Comparison of ENCODE assay signal across 16 cellular contexts in the genomic region with DNA sequence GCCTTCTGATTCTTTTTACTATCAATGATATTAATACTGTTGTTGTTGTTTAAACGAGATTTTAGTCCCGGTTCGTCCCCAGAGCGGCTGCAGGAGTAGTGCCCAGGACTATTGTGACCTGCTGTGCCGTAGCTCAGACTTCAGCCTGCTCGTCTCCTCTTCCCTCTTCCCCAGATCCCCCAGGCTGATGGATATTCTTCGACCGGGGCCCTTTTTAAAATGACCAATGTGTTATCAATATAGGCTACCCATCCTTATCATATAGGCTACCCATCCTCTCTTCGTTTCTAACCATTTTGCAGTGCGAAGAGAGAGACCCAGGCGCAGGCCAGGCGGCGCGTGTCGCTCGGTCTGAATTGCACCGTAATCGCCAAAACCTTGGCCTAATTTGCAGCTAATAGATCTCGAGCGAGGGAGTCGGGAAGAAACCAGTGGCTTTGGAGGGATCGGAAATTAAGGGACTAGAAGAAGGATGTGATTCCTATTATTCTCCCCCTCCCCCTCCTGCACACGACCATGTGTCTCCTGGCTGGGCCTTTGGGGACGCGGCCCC. TPM values are rescaled to one million over a fixed set of nuclear protein-coding genes. Genes with fewer than 3 reads are reported as not detected.
A peak's percentile ranks its signal among the peaks of the same experiment; 100 is the strongest.
DNase-seq lines count a peak whose midpoint lies in the region; ATAC-seq and TF ChIP-seq lines count a peak whose summit lies in the region.
"Had no signal": no experiment of that assay in that cellular context is flagged by ENCODE, and none has a peak within 500 bp of the region (broad histone marks: within the 10 kb centered on the region; RNA-seq: fewer than 3 reads in every experiment).

No MANE protein-coding gene starts in this region.

- no peaks in the 10 kb centered on the region for H3K9me3 ChIP-seq in HUES48 (ENCODE audit: control insufficient read depth, insufficient read depth, low read length)
- H3K9me3 ChIP-seq in left lung, result no peaks in the 10 kb centered on the region
- H3K9me3 ChIP-seq in stomach, result no peaks in the 10 kb centered on the region

- peaks cover 100% of the 10 kb centered on the region for H3K27me3 ChIP-seq in HUES48 (ENCODE audit: control insufficient read depth, insufficient read depth, low read length)
- H3K27me3 ChIP-seq in left lung, result peaks cover 10 to 98% of the 10 kb centered on the region in 2 donors
- H3K27me3 ChIP-seq in stomach, result peaks cover 0 to 59% (median 12%) of the 10 kb centered on the region in 3 donors

- H3K27ac ChIP-seq in HUES48 (ENCODE audit: low read depth, low read length), result no peak overlapping the region
- H3K27ac ChIP-seq in left lung, result peak overlapping the region; percentile 79 to 88
- peak overlapping the region; percentile 96 to 99 (median 97) for H3K27ac ChIP-seq in stomach

- peak overlapping the region; percentile 33 for H3K4me3 ChIP-seq in HUES48 (ENCODE audit: low read depth, low read length)
- peak overlapping the region; percentile 37 to 41 for H3K4me3 ChIP-seq in left lung
- peak overlapping the region; percentile 51 to 67 (median 56) for H3K4me3 ChIP-seq in stomach

- no peaks in the 10 kb centered on the region for H3K36me3 Mint-ChIP-seq in chondrocyte (ENCODE audit: low read depth)
- no peaks in the 10 kb centered on the region for H3K36me3 Mint-ChIP-seq in activated T-cell treated with anti-CD3 and anti-CD28 coated beads, Interleukin-2, amount 50 U/mL, for 4 hours (ENCODE audit: insufficient read depth)
- H3K36me3 Mint-ChIP-seq: activated naive CD8-positive, alpha-beta T cell treated with anti-CD3 and anti-CD28 coated beads, Interleukin-2, amount 10 ng/mL, durations not matched to agents 7 days and 5 days had no signal

- no peak for TF ChIP-seq EP300 in stomach (IDR thresholded peaks at IDR 0.05)

- no peak overlapping the region for H3K4me3 Mint-ChIP-seq in chondrocyte (ENCODE audit: unreplicated experiment)
- H3K4me3 Mint-ChIP-seq in activated T-cell treated with anti-CD3 and anti-CD28 coated beads, Interleukin-2, amount 50 U/mL, for 4 hours, result no peak overlapping the region
- H3K4me3 Mint-ChIP-seq: activated CD4-positive, alpha-beta memory T cell treated with anti-CD3 and anti-CD28 coated beads for 36 hours; activated naive CD8-positive, alpha-beta T cell treated with anti-CD3 and anti-CD28 coated beads, Interleukin-2, amount 10 ng/mL, durations not matched to agents 7 days and 5 days; naive thymus-derived CD8-positive, alpha-beta T cell had no signal

- peak overlapping the region; percentile 49 for H3K27ac Mint-ChIP-seq in chondrocyte (ENCODE audit: unreplicated experiment)
- H3K27ac Mint-ChIP-seq: activated CD4-positive, alpha-beta memory T cell treated with anti-CD3 and anti-CD28 coated beads for 36 hours; activated naive CD8-positive, alpha-beta T cell treated with anti-CD3 and anti-CD28 coated beads, Interleukin-2, amount 10 ng/mL, durations not matched to agents 7 days and 5 days; naive thymus-derived CD8-positive, alpha-beta T cell had no signal

- intact Hi-C loops in left lung (cut with DNase I) (loop anchor here in 1 of 2 donors (10.0 kb wide), 1 partner anchor 881 kb away; no protein-coding TSS in a partner anchor), stomach (cut with DNase I; ENCODE audit: low total_unique reads) (no loop called here)

- TF ChIP-seq POLR2A in stomach (IDR thresholded peaks at IDR 0.05), result no peak

- H3K9me3 Mint-ChIP-seq in chondrocyte (ENCODE audit: low read depth), result no peaks in the 10 kb centered on the region
- H3K9me3 Mint-ChIP-seq in activated T-cell treated with anti-CD3 and anti-CD28 coated beads, Interleukin-2, amount 50 U/mL, for 4 hours, result no peaks in the 10 kb centered on the region
- H3K9me3 Mint-ChIP-seq: activated CD4-positive, alpha-beta memory T cell treated with anti-CD3 and anti-CD28 coated beads for 36 hours had no signal

- H3K27me3 Mint-ChIP-seq in chondrocyte (ENCODE audit: low read depth), result no peaks in the 10 kb centered on the region
- H3K27me3 Mint-ChIP-seq in activated T-cell treated with anti-CD3 and anti-CD28 coated beads, Interleukin-2, amount 50 U/mL, for 4 hours (ENCODE audit: low read depth), result peaks cover 63% of the 10 kb centered on the region

- TF ChIP-seq CTCF in chondrocyte (IDR thresholded peaks at IDR 0.05) (no peak), left lung (IDR thresholded peaks at IDR 0.05) (no peak), stomach (IDR thresholded peaks at IDR 0.05) (no peak)

- no peak for ATAC-seq in left lung
- ATAC-seq in activated T-cell treated with anti-CD3 and anti-CD28 coated beads, Interleukin-2, amount 50 U/mL, for 4 hours, result no peak
- ATAC-seq: naive thymus-derived CD8-positive, alpha-beta T cell had no signal

- H3K9ac ChIP-seq in HUES48 (ENCODE audit: low read depth, low read length), result no peak overlapping the region

- H3K4me1 Mint-ChIP-seq in chondrocyte (ENCODE audit: low read depth), result peaks cover 71% of the 10 kb centered on the region
- peaks cover 22% of the 10 kb centered on the region for H3K4me1 Mint-ChIP-seq in activated T-cell treated with anti-CD3 and anti-CD28 coated beads, Interleukin-2, amount 50 U/mL, for 4 hours (ENCODE audit: low read depth)

- H3K36me3 ChIP-seq in HUES48 (ENCODE audit: control insufficient read depth, insufficient read depth, low read length) (no peaks in the 10 kb centered on the region), left lung (no peaks in the 10 kb centered on the region), stomach (no peaks in the 10 kb centered on the region)

- 14 to 37% (median 21%) methylated on average over 22 to 25 of the region's 25 CpGs for whole genome bisulfite sequencing in stomach, 5 donors

- DNase-seq in chondrocyte (ENCODE audit: low spot score) (no peak), left lung (no peak), stomach (no peak), NCI-H146 (lab: John Stamatoyannopoulos, UW) (no peak), NCI-H1417 (lab: John Stamatoyannopoulos, UW) (no peak), NCI-H128 (lab: John Stamatoyannopoulos, UW; ENCODE audit: unreplicated experiment) (no peak)
- no peak for DNase-seq in activated T-cell treated with anti-CD3 and anti-CD28 coated beads, Interleukin-2, amount 50 U/mL, for 4 hours
- DNase-seq: activated CD4-positive, alpha-beta memory T cell treated with anti-CD3 and anti-CD28 coated beads for 36 hours; activated naive CD8-positive, alpha-beta T cell treated with anti-CD3 and anti-CD28 coated beads, Interleukin-2, amount 10 ng/mL, durations not matched to agents 7 days and 5 days; DMS 273 treated with DMSO at 0.1 percent for 48 hours; foreskin melanocyte; KBM-7; naive thymus-derived CD8-positive, alpha-beta T cell; NCI-H2171; SHP77 had no signal

- peaks cover 40% of the 10 kb centered on the region for H3K4me1 ChIP-seq in HUES48 (ENCODE audit: control insufficient read depth, insufficient read depth, low read length)
- peaks cover 0 to 28% of the 10 kb centered on the region in 2 donors for H3K4me1 ChIP-seq in left lung
- peaks cover 46 to 86% (median 77%) of the 10 kb centered on the region in 4 donors for H3K4me1 ChIP-seq in stomach

RNA-seq across cellular contexts. Expression of a gene that starts 23.0 kb away (rescaled TPM):
- 151 to 169 TPM (median 167 TPM) in 3 replicates for total RNA-seq in chondrocyte
- 10 to 100 TPM; 53.4 to 76.0 TPM for total RNA-seq in left lung
- total RNA-seq in stomach, result 10 to 100 TPM; 36.8 to 96.2 (median 63.0) TPM
- 10 to 100 TPM; 30.9 to 47.4 (median 39.7) TPM for polyA plus RNA-seq in stomach
- total RNA-seq in activated T-cell treated with anti-CD3 and anti-CD28 coated beads, Interleukin-2, amount 50 U/mL, for 4 hours, result under 1 TPM; 0.13 to 0.24 (median 0.15) TPM
- total RNA-seq: activated CD4-positive, alpha-beta memory T cell treated with anti-CD3 and anti-CD28 coated beads for 36 hours; activated naive CD8-positive, alpha-beta T cell treated with anti-CD3 and anti-CD28 coated beads, Interleukin-2, amount 10 ng/mL, durations not matched to agents 7 days and 5 days; naive thymus-derived CD8-positive, alpha-beta T cell had no signal
- polyA plus RNA-seq: naive thymus-derived CD8-positive, alpha-beta T cell had no signal

Comparison
In these comparisons a context has a peak if more than half of its experiments do, and no peak if none do; other contexts are left out.
1. RNA of a gene that starts 23.0 kb away (total RNA-seq): 151 to 169 TPM in chondrocyte, 53.4 to 76.0 TPM in left lung and 36.8 to 96.2 TPM in stomach; 0.13 to 0.24 TPM in activated T-cell treated with anti-CD3 and anti-CD28 coated beads, Interleukin-2, amount 50 U/mL, for 4 hours; every median in the first group is over 10 times any median in the second.
2. Peak in every context shown above with its lines, with median percentiles within 50 percentile points of each other: H3K4me3 ChIP-seq.